Comparison of ENCODE assay signal across 1 cellular context in the genomic region with DNA sequence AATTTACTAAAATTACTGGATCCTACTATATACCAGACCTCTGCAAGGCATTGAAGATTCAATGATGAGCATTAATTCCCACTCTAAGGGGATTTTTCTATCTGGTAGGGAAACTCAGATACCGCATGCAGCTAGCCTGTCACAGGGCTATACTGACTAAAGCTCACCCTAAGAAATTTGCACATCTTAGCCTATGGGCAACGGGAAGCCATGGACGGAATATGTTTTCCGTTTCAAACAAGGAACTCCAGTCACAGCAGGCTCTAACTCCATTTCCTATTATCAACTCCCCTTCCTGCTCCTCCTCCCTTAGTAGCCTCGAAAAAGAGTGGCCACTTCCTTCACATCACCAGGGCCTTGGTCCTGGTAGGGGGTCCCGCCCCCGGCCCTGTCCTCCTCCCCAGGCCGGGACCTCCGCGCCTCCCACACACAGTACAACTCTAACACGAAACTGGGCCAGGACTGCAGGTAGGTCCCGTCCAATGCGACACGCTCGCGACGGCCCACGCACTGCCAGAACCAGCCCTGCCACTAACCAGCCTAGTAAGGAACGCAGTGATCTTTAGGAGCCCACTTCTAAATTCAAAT.
TF ChIP-seq lines count a peak whose summit lies in the region.

No MANE protein-coding gene starts in this region.

TF ChIP-seq in K562, 482 proteins besides CTCF, POLR2A, EP300 and RAD21 (continued from another document and continues in another):
- peak; percentile 29; the same call in 1 of the 2 replicates for TF ChIP-seq SPI1 (IDR thresholded peaks at IDR 0.05; ENCODE audit: borderline replicate concordance, low read depth, low read length)
- TF ChIP-seq SMAD4 (CRISPR knock-in tag; conservative IDR thresholded peaks at IDR 0.05) = peak; percentile 20
- no peak for TF ChIP-seq CSDE1 (IDR thresholded peaks at IDR 0.05)
- TF ChIP-seq CREB1 (IDR thresholded peaks at IDR 0.05) = 0 out of 2 replicates have a peak, but pooled peaks have one; percentile 3
- TF ChIP-seq CREB1 (CRISPR knock-in tag; IDR thresholded peaks at IDR 0.05) = no peak
- TF ChIP-seq TFAM (CRISPR knock-in tag; conservative IDR thresholded peaks at IDR 0.05) = no peak
- peak; percentile 47; the same call in 1 of the 2 replicates for TF ChIP-seq TAF7 (tag; IDR thresholded peaks at IDR 0.05)
- peak; percentile 32; the same call in 1 of the 2 replicates for TF ChIP-seq NFIC (IDR thresholded peaks at IDR 0.05)
- 0 out of 2 replicates have a peak, but pooled peaks have one; percentile 10 for TF ChIP-seq ZNF165 (CRISPR knock-in tag; IDR thresholded peaks at IDR 0.05; ENCODE audit: borderline replicate concordance)
- TF ChIP-seq, protein P1, sequence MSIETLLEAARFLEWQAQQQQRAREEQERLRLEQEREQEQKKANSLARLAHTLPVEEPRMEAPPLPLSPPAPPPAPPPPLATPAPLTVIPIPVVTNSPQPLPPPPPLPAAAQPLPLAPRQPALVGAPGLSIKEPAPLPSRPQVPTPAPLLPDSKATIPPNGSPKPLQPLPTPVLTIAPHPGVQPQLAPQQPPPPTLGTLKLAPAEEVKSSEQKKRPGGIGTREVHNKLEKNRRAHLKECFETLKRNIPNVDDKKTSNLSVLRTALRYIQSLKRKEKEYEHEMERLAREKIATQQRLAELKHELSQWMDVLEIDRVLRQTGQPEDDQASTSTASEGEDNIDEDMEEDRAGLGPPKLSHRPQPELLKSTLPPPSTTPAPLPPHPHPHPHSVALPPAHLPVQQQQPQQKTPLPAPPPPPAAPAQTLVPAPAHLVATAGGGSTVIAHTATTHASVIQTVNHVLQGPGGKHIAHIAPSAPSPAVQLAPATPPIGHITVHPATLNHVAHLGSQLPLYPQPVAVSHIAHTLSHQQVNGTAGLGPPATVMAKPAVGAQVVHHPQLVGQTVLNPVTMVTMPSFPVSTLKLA (conservative IDR thresholded peaks at IDR 0.05) = 0 out of 4 replicates have a peak, but pooled peaks of 1 of the 2 experiments have one; percentile 32
- TF ChIP-seq, protein P2, sequence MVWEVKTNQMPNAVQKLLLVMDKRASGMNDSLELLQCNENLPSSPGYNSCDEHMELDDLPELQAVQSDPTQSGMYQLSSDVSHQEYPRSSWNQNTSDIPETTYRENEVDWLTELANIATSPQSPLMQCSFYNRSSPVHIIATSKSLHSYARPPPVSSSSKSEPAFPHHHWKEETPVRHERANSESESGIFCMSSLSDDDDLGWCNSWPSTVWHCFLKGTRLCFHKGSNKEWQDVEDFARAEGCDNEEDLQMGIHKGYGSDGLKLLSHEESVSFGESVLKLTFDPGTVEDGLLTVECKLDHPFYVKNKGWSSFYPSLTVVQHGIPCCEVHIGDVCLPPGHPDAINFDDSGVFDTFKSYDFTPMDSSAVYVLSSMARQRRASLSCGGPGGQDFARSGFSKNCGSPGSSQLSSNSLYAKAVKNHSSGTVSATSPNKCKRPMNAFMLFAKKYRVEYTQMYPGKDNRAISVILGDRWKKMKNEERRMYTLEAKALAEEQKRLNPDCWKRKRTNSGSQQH (CRISPR knock-in tag; IDR thresholded peaks at IDR 0.05) = peak; percentile 41; the same call in 1 of the 2 replicates
- TF ChIP-seq MECOM (CRISPR knock-in tag; IDR thresholded peaks at IDR 0.05) = no peak
- no peak for TF ChIP-seq SMAD1 (IDR thresholded peaks at IDR 0.05; ENCODE audit: low read depth, low read length, partially characterized antibody)
- no peak; the same call in 1 of the 2 replicates for TF ChIP-seq TOE1 (IDR thresholded peaks at IDR 0.05; ENCODE audit: borderline replicate concordance)
- TF ChIP-seq TOE1 (CRISPR knock-in tag; IDR thresholded peaks at IDR 0.05; ENCODE audit: borderline replicate concordance, low read depth) = 0 out of 2 replicates have a peak, but pooled peaks have one; percentile 26
- TF ChIP-seq, protein P3, sequence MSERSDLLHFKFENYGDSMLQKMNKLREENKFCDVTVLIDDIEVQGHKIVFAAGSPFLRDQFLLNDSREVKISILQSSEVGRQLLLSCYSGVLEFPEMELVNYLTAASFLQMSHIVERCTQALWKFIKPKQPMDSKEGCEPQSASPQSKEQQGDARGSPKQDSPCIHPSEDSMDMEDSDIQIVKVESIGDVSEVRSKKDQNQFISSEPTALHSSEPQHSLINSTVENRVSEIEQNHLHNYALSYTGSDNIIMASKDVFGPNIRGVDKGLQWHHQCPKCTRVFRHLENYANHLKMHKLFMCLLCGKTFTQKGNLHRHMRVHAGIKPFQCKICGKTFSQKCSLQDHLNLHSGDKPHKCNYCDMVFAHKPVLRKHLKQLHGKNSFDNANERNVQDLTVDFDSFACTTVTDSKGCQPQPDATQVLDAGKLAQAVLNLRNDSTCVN (CRISPR knock-in tag; IDR thresholded peaks at IDR 0.05) = 0 out of 2 replicates have a peak, but pooled peaks have one; percentile 1
- no peak for TF ChIP-seq JUND (IDR thresholded peaks at IDR 0.05; ENCODE audit: borderline replicate concordance, low read depth, low read length)
- 0 out of 3 replicates have a peak, but pooled peaks have one; percentile 19 for TF ChIP-seq JUND (tag; IDR thresholded peaks at IDR 0.05; ENCODE audit: borderline replicate concordance, low read depth, low read length)
- TF ChIP-seq, protein P4, sequence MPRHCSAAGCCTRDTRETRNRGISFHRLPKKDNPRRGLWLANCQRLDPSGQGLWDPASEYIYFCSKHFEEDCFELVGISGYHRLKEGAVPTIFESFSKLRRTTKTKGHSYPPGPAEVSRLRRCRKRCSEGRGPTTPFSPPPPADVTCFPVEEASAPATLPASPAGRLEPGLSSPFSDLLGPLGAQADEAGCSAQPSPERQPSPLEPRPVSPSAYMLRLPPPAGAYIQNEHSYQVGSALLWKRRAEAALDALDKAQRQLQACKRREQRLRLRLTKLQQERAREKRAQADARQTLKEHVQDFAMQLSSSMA (CRISPR knock-in tag; IDR thresholded peaks at IDR 0.05) = peak; percentile 63; the same call in 1 of the 2 replicates
- no peak for TF ChIP-seq ZNF444 (CRISPR knock-in tag; IDR thresholded peaks at IDR 0.05)
- TF ChIP-seq NFRKB (IDR thresholded peaks at IDR 0.05; ENCODE audit: low read depth) = peak; percentile 46; the same call in 1 of the 2 replicates
- TF ChIP-seq, protein P5, sequence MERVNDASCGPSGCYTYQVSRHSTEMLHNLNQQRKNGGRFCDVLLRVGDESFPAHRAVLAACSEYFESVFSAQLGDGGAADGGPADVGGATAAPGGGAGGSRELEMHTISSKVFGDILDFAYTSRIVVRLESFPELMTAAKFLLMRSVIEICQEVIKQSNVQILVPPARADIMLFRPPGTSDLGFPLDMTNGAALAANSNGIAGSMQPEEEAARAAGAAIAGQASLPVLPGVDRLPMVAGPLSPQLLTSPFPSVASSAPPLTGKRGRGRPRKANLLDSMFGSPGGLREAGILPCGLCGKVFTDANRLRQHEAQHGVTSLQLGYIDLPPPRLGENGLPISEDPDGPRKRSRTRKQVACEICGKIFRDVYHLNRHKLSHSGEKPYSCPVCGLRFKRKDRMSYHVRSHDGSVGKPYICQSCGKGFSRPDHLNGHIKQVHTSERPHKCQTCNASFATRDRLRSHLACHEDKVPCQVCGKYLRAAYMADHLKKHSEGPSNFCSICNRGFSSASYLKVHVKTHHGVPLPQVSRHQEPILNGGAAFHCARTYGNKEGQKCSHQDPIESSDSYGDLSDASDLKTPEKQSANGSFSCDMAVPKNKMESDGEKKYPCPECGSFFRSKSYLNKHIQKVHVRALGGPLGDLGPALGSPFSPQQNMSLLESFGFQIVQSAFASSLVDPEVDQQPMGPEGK (CRISPR knock-in tag; IDR thresholded peaks at IDR 0.05; ENCODE audit: borderline replicate concordance) = 0 out of 2 replicates have a peak, but pooled peaks have one; percentile 29
- 0 out of 2 replicates have a peak, but pooled peaks have one; percentile 73 for TF ChIP-seq SREBF2 (CRISPR knock-in tag; IDR thresholded peaks at IDR 0.05)
- no peak for TF ChIP-seq ZNF347 (CRISPR knock-in tag; IDR thresholded peaks at IDR 0.05; ENCODE audit: low read depth)
- peak; percentile 34 for TF ChIP-seq PHF20 (IDR thresholded peaks at IDR 0.05; ENCODE audit: partially characterized antibody)
- TF ChIP-seq SNRNP70 (optimal IDR thresholded peaks at IDR 0.05; ENCODE audit: low read depth, low read length) = no peak
- 0 out of 2 replicates have a peak, but pooled peaks have one; percentile 24 for TF ChIP-seq MIER1 (IDR thresholded peaks at IDR 0.05; ENCODE audit: low read depth)
- TF ChIP-seq MCM2 (IDR thresholded peaks at IDR 0.05; ENCODE audit: low read depth) = no peak
- TF ChIP-seq ZC3H4 (CRISPR knock-in tag; IDR thresholded peaks at IDR 0.05; ENCODE audit: borderline replicate concordance) = peak; percentile 88; the same call in 1 of the 2 replicates
- no peak for TF ChIP-seq NCOA4 (IDR thresholded peaks at IDR 0.05; ENCODE audit: partially characterized antibody)
- TF ChIP-seq, protein P6, sequence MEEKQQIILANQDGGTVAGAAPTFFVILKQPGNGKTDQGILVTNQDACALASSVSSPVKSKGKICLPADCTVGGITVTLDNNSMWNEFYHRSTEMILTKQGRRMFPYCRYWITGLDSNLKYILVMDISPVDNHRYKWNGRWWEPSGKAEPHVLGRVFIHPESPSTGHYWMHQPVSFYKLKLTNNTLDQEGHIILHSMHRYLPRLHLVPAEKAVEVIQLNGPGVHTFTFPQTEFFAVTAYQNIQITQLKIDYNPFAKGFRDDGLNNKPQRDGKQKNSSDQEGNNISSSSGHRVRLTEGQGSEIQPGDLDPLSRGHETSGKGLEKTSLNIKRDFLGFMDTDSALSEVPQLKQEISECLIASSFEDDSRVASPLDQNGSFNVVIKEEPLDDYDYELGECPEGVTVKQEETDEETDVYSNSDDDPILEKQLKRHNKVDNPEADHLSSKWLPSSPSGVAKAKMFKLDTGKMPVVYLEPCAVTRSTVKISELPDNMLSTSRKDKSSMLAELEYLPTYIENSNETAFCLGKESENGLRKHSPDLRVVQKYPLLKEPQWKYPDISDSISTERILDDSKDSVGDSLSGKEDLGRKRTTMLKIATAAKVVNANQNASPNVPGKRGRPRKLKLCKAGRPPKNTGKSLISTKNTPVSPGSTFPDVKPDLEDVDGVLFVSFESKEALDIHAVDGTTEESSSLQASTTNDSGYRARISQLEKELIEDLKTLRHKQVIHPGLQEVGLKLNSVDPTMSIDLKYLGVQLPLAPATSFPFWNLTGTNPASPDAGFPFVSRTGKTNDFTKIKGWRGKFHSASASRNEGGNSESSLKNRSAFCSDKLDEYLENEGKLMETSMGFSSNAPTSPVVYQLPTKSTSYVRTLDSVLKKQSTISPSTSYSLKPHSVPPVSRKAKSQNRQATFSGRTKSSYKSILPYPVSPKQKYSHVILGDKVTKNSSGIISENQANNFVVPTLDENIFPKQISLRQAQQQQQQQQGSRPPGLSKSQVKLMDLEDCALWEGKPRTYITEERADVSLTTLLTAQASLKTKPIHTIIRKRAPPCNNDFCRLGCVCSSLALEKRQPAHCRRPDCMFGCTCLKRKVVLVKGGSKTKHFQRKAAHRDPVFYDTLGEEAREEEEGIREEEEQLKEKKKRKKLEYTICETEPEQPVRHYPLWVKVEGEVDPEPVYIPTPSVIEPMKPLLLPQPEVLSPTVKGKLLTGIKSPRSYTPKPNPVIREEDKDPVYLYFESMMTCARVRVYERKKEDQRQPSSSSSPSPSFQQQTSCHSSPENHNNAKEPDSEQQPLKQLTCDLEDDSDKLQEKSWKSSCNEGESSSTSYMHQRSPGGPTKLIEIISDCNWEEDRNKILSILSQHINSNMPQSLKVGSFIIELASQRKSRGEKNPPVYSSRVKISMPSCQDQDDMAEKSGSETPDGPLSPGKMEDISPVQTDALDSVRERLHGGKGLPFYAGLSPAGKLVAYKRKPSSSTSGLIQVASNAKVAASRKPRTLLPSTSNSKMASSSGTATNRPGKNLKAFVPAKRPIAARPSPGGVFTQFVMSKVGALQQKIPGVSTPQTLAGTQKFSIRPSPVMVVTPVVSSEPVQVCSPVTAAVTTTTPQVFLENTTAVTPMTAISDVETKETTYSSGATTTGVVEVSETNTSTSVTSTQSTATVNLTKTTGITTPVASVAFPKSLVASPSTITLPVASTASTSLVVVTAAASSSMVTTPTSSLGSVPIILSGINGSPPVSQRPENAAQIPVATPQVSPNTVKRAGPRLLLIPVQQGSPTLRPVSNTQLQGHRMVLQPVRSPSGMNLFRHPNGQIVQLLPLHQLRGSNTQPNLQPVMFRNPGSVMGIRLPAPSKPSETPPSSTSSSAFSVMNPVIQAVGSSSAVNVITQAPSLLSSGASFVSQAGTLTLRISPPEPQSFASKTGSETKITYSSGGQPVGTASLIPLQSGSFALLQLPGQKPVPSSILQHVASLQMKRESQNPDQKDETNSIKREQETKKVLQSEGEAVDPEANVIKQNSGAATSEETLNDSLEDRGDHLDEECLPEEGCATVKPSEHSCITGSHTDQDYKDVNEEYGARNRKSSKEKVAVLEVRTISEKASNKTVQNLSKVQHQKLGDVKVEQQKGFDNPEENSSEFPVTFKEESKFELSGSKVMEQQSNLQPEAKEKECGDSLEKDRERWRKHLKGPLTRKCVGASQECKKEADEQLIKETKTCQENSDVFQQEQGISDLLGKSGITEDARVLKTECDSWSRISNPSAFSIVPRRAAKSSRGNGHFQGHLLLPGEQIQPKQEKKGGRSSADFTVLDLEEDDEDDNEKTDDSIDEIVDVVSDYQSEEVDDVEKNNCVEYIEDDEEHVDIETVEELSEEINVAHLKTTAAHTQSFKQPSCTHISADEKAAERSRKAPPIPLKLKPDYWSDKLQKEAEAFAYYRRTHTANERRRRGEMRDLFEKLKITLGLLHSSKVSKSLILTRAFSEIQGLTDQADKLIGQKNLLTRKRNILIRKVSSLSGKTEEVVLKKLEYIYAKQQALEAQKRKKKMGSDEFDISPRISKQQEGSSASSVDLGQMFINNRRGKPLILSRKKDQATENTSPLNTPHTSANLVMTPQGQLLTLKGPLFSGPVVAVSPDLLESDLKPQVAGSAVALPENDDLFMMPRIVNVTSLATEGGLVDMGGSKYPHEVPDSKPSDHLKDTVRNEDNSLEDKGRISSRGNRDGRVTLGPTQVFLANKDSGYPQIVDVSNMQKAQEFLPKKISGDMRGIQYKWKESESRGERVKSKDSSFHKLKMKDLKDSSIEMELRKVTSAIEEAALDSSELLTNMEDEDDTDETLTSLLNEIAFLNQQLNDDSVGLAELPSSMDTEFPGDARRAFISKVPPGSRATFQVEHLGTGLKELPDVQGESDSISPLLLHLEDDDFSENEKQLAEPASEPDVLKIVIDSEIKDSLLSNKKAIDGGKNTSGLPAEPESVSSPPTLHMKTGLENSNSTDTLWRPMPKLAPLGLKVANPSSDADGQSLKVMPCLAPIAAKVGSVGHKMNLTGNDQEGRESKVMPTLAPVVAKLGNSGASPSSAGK (IDR thresholded peaks at IDR 0.05) = peak; percentile 80
- no peak for TF ChIP-seq HDAC6 (IDR thresholded peaks at IDR 0.05; ENCODE audit: low read depth, low read length)
- TF ChIP-seq RBM34 (IDR thresholded peaks at IDR 0.05; ENCODE audit: borderline replicate concordance, insufficient read depth, low read length) = no peak
- no peak for TF ChIP-seq ZNF644 (tag; IDR thresholded peaks at IDR 0.05; ENCODE audit: low read depth)
- TF ChIP-seq ZNF79 (CRISPR knock-in tag; IDR thresholded peaks at IDR 0.05; ENCODE audit: low read depth) = no peak
- TF ChIP-seq, protein P7, sequence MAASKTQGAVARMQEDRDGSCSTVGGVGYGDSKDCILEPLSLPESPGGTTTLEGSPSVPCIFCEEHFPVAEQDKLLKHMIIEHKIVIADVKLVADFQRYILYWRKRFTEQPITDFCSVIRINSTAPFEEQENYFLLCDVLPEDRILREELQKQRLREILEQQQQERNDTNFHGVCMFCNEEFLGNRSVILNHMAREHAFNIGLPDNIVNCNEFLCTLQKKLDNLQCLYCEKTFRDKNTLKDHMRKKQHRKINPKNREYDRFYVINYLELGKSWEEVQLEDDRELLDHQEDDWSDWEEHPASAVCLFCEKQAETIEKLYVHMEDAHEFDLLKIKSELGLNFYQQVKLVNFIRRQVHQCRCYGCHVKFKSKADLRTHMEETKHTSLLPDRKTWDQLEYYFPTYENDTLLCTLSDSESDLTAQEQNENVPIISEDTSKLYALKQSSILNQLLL (CRISPR knock-in tag; IDR thresholded peaks at IDR 0.05; ENCODE audit: borderline replicate concordance) = no peak
